25 cellular contexts compared by ENCODE assay signal in the genomic region with DNA sequence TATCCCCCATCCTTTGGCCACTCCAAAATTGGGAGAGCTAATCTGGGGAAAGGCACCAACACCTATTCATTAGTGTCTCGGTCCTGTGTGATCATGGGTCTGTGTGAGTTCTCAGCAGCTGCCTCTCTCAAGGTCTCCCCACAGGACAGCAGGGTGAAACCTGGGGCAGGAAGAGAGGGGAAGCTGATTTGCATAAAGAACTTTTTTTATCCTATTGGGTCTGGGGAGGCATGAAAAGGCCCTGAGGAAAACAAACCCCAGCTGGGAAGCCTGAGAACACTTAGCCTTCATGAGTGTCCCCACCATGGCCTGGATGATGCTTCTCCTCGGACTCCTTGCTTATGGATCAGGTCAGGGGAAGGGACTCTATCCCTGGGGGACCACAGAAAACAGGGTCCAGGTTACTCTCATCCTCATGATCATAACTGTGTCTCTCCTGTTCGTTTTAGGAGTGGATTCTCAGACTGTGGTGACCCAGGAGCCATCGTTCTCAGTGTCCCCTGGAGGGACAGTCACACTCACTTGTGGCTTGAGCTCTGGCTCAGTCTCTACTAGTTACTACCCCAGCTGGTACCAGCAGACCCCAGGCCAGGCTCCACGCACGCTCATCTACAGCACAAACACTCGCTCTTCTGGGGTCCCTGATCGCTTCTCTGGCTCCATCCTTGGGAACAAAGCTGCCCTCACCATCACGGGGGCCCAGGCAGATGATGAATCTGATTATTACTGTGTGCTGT.
DNase-seq lines count a peak whose midpoint lies in the region; ATAC-seq, FAIRE-seq and TF ChIP-seq lines count a peak whose summit lies in the region.
"Had no signal": no experiment of that assay in that cellular context is flagged by ENCODE, and none has a peak within 500 bp of the region (broad histone marks: within the 10 kb centered on the region; RNA-seq: fewer than 3 reads in every experiment).

No MANE protein-coding gene starts in this region.

- peaks cover 45% of the 10 kb centered on the region for H3K27me3 Mint-ChIP-seq in CD4-positive, alpha-beta T cell

- ATAC-seq in GM18511 (IDR thresholded peaks at IDR 0.05; ENCODE audit: unreplicated experiment) (peak; percentile 36), HG03432 (IDR thresholded peaks at IDR 0.05; ENCODE audit: unreplicated experiment) (peak; percentile 42), K562 (no peak), HG02885 (IDR thresholded peaks at IDR 0.05; ENCODE audit: poor library complexity, unreplicated experiment) (no peak)
- ATAC-seq in CD4-positive, alpha-beta T cell (ENCODE audit: poor library complexity), result no peak
- ATAC-seq: CD8-positive, alpha-beta T cell; GM23338; left lung had no signal

- H3K4me1 ChIP-seq in BLaER1 (peaks cover 27% of the 10 kb centered on the region), K562 (replicated peaks in 1 of 2; ENCODE audit: control insufficient read depth in 2 of 2, insufficient read depth in 2 of 2, low read length in 2 of 2) (peaks cover 0 to 2% of the 10 kb centered on the region in 2 experiments; a peak in 2 of 5 replicates)
- H3K4me1 ChIP-seq: adrenal gland, tibial nerve had no signal

- no peak for FAIRE-seq in K562 (lab: Jason Lieb, UNC)
- FAIRE-seq: RCC 7860 had no signal

- H3K27me3 ChIP-seq in BLaER1 (no peaks in the 10 kb centered on the region), K562 (ENCODE audit: control insufficient read depth in 2 of 2, insufficient read depth in 2 of 2, low read length in 2 of 2) (peaks cover 50 to 60% of the 10 kb centered on the region in 2 experiments)
- peaks cover 7% of the 10 kb centered on the region for H3K27me3 ChIP-seq in CD4-positive, alpha-beta T cell (ENCODE audit: control insufficient read depth, insufficient read depth, low read length)
- H3K27me3 ChIP-seq: adrenal gland, tibial nerve had no signal

- intact Hi-C loops in K562 (cut with micrococcal nuclease), result no loop called here
- intact Hi-C loops in CD4-positive, alpha-beta T cell (cut with DNase I, micrococcal nuclease), result no loop called here

- no peak for TF ChIP-seq CTCF in K562 (IDR thresholded peaks at IDR 0.05 in 2 of 3, conservative IDR thresholded peaks at IDR 0.05 in 1 of 3; ENCODE audit: insufficient read depth in 2 of 3, low read depth in 1 of 3, low read length in 3 of 3)
- no peak for TF ChIP-seq CTCF in CD4-positive, alpha-beta T cell (IDR thresholded peaks at IDR 0.05)

- POLR2A ChIA-PET in K562 (lab: Yijun Ruan, JAX), result interaction anchor here (0.6 to 6.4 kb wide), 13 partner anchors 9 to 752 kb away, joined by 3 to 98 read pairs (median 4); no protein-coding TSS in a partner anchor
- POLR2A ChIA-PET in CD4-positive, alpha-beta T cell (lab: Charles Lee), result no interaction called here

- no peaks in the 10 kb centered on the region for H3K36me3 Mint-ChIP-seq in CD4-positive, alpha-beta T cell (ENCODE audit: low read depth)
- H3K36me3 Mint-ChIP-seq: CD8-positive, alpha-beta T cell had no signal

- no TSS peak for BruUV-seq in K562 (replicated peaks; lab: Mats Ljungman, UMichigan)

- no peaks in the 10 kb centered on the region for H3K4me1 Mint-ChIP-seq in CD4-positive, alpha-beta T cell (ENCODE audit: low read depth)
- H3K4me1 Mint-ChIP-seq: central memory CD8-positive, alpha-beta T cell; GM23338 had no signal

- H3K36me3 ChIP-seq in BLaER1 (no peaks in the 10 kb centered on the region), K562 (ENCODE audit: control insufficient read depth, insufficient read depth, low read length) (no peaks in the 10 kb centered on the region)
- H3K36me3 ChIP-seq: adrenal gland, left lung, tibial nerve had no signal

- H3K79me2 ChIP-seq in K562 (ENCODE audit: control insufficient read depth, insufficient read depth, low read length), result no peaks in the 10 kb centered on the region

- peak overlapping the region; percentile 69 for H3K27ac ChIP-seq in BLaER1
- no peak overlapping the region for H3K27ac ChIP-seq in K562 (ENCODE audit: extremely low read depth, low read depth, low read length)
- H3K27ac ChIP-seq in CD4-positive, alpha-beta T cell (ENCODE audit: low read depth, low read length), result no peak overlapping the region
- H3K27ac ChIP-seq: adrenal gland, KMS-11, left lung, tibial nerve had no signal

- H3K27ac Mint-ChIP-seq in CD4-positive, alpha-beta T cell, result no peak overlapping the region
- H3K27ac Mint-ChIP-seq: CD8-positive, alpha-beta T cell; GM23338 had no signal

- TF ChIP-seq POLR2A in K562 (conservative IDR thresholded peaks at IDR 0.05), result no peak

- no peak overlapping the region for H3K4me3 Mint-ChIP-seq in CD4-positive, alpha-beta T cell
- H3K4me3 Mint-ChIP-seq: CD8-positive, alpha-beta T cell; central memory CD8-positive, alpha-beta T cell; GM23338 had no signal

- no peak for DNase-seq in K562 (ENCODE audit: extremely low read depth in 1 of 4, low spot score in 3 of 4)
- DNase-seq in NCI-H446 treated with DMSO at 0.1 percent for 48 hours (lab: John Stamatoyannopoulos, UW), result no peak
- no peak for DNase-seq in CD4-positive, alpha-beta T cell
- DNase-seq in NCI-H510A treated with DMSO at 0.1 percent for 48 hours (lab: John Stamatoyannopoulos, UW), result no peak
- DNase-seq: activated effector memory CD4-positive, alpha-beta T cell treated with Interleukin-2 at 50 U/mL for 16 hours; adrenal gland; DMS79 treated with DMSO at 0.1 percent for 48 hours; left lung; NCI-H1092 treated with DMSO at 0.1 percent for 48 hours; NCI-H82; nucleus accumbens; retina; SK-N-SH; stimulated activated CD4-positive, alpha-beta T cell treated with anti-CD3 and anti-CD28 coated beads, Interleukin-15, amount 100 ng/mL, for 24 hours; stimulated activated naive CD4-positive, alpha-beta T cell treated with Interleukin-2 at 50 U/mL for 16 hours had no signal

- no peak for TF ChIP-seq RAD21 in K562 (CRISPR knock-in tag; conservative IDR thresholded peaks at IDR 0.05 in 1 of 2, IDR thresholded peaks at IDR 0.05 in 1 of 2)

- H3K4me2 ChIP-seq in BLaER1, result peak overlapping the region; percentile 73
- H3K4me2 ChIP-seq in K562 (ENCODE audit: insufficient read depth, low read length), result no peak overlapping the region
- H3K4me2 ChIP-seq: GM23338, KMS-11, SK-N-SH had no signal

- 1% methylated on average over 9 of the region's 9 CpGs for WGBS in K562 (ENCODE audit: insufficient coverage, low coverage, missing lambda C conversion rate)

- H2AFZ ChIP-seq in K562 (ENCODE audit: low read depth, low read length), result no peak overlapping the region
- H2AFZ ChIP-seq: GM23338 had no signal

- H3K4me3 ChIP-seq in BLaER1 (peak overlapping the region; percentile 19; the same call in 1 of the 2 replicates), K562 (no peak overlapping the region)
- H3K4me3 ChIP-seq: adrenal gland, GM23338, left lung, tibial nerve had no signal

- CTCF ChIA-PET in K562 (lab: Yijun Ruan, JAX; ENCODE audit: low intra/inter-chr PET ratio), result interaction anchor here (0.6 to 2.4 kb wide), 3 partner anchors 58 to 495 kb away, joined by 3 to 19 read pairs (median 5); no protein-coding TSS in a partner anchor
- CTCF ChIA-PET in CD4-positive, alpha-beta T cell (lab: Charles Lee), result no interaction called here

- no peak for TF ChIP-seq EP300 in K562 (IDR thresholded peaks at IDR 0.05; ENCODE audit: low read length)

- H4K20me1 ChIP-seq in BLaER1, result no peaks in the 10 kb centered on the region
- H4K20me1 ChIP-seq in K562 (replicated peaks; ENCODE audit: control insufficient read depth, insufficient read depth, low read length), result no peaks in the 10 kb centered on the region

- peak overlapping the region; percentile 40; the same call in 1 of the 2 replicates for H3K9ac ChIP-seq in BLaER1
- H3K9ac ChIP-seq in K562 (ENCODE audit: insufficient read depth in 1 of 2, low read depth in 2 of 2, low read length in 2 of 2), result no peak overlapping the region
- H3K9ac ChIP-seq: KMS-11, SK-N-SH had no signal

- H3K9me3 ChIP-seq in BLaER1 (peaks cover 45% of the 10 kb centered on the region), K562 (replicated peaks; ENCODE audit: control insufficient read depth, insufficient read depth, low read depth, low read length) (no peaks in the 10 kb centered on the region)
- no peaks in the 10 kb centered on the region for H3K9me3 ChIP-seq in CD4-positive, alpha-beta T cell (ENCODE audit: control insufficient read depth, low read length)
- H3K9me3 ChIP-seq: adrenal gland, left lung, SK-N-SH, tibial nerve had no signal

- in situ Hi-C loops in K562 (cut with MboI), result no loop called here

- peaks cover 2% of the 10 kb centered on the region for H3K9me1 ChIP-seq in K562 (ENCODE audit: control insufficient read depth, insufficient read depth, low read length)

- H3K9me3 Mint-ChIP-seq in CD4-positive, alpha-beta T cell, result no peaks in the 10 kb centered on the region
- H3K9me3 Mint-ChIP-seq: CD8-positive, alpha-beta T cell; central memory CD8-positive, alpha-beta T cell had no signal

TF ChIP-seq in K562, 482 proteins besides CTCF, POLR2A, EP300 and RAD21 (continues in another document):
- TF ChIP-seq, protein P1, sequence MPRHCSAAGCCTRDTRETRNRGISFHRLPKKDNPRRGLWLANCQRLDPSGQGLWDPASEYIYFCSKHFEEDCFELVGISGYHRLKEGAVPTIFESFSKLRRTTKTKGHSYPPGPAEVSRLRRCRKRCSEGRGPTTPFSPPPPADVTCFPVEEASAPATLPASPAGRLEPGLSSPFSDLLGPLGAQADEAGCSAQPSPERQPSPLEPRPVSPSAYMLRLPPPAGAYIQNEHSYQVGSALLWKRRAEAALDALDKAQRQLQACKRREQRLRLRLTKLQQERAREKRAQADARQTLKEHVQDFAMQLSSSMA (CRISPR knock-in tag; IDR thresholded peaks at IDR 0.05), result no peak
- TF ChIP-seq, protein P2, sequence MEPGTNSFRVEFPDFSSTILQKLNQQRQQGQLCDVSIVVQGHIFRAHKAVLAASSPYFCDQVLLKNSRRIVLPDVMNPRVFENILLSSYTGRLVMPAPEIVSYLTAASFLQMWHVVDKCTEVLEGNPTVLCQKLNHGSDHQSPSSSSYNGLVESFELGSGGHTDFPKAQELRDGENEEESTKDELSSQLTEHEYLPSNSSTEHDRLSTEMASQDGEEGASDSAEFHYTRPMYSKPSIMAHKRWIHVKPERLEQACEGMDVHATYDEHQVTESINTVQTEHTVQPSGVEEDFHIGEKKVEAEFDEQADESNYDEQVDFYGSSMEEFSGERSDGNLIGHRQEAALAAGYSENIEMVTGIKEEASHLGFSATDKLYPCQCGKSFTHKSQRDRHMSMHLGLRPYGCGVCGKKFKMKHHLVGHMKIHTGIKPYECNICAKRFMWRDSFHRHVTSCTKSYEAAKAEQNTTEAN (CRISPR knock-in tag; IDR thresholded peaks at IDR 0.05), result no peak
- TF ChIP-seq, protein P3, sequence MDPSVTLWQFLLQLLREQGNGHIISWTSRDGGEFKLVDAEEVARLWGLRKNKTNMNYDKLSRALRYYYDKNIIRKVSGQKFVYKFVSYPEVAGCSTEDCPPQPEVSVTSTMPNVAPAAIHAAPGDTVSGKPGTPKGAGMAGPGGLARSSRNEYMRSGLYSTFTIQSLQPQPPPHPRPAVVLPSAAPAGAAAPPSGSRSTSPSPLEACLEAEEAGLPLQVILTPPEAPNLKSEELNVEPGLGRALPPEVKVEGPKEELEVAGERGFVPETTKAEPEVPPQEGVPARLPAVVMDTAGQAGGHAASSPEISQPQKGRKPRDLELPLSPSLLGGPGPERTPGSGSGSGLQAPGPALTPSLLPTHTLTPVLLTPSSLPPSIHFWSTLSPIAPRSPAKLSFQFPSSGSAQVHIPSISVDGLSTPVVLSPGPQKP (CRISPR knock-in tag; IDR thresholded peaks at IDR 0.05), result 0 out of 2 replicates have a peak, but pooled peaks have one; percentile 37
- peak; percentile 60; the same call in 1 of the 2 replicates for TF ChIP-seq PRMT5 (CRISPR knock-in tag; IDR thresholded peaks at IDR 0.05)

Comparison
In these comparisons a context has a peak if more than half of its experiments do, and no peak if none do; other contexts are left out.
1. ATAC-seq: peak in GM18511 (single experiment) and HG03432 (single experiment); none in K562 (single experiment), HG02885 (single experiment) and CD4-positive, alpha-beta T cell (single experiment).